Comparison of ENCODE assay signal across 8 cellular contexts in genomic region chr2:96407041-96407918, GRCh38.
A peak's percentile ranks its signal among the peaks of the same experiment; 100 is the strongest.
DNase-seq lines count a peak whose midpoint lies in the region; ATAC-seq and TF ChIP-seq lines count a peak whose summit lies in the region.

No MANE protein-coding gene starts in this region.

- H3K36me3 Mint-ChIP-seq in CD4-positive, alpha-beta T cell (ENCODE audit: low read depth): no peaks in the 10 kb centered on the region
- H3K36me3 Mint-ChIP-seq in activated CD8-positive, alpha-beta T cell treated with anti-CD3 and anti-CD28 coated beads for 36 hours (ENCODE audit: low read depth): no peaks in the 10 kb centered on the region

- CTCF ChIA-PET in CD4-positive, alpha-beta T cell (lab: Charles Lee): interaction anchor here (0.6 to 2.0 kb wide), 28 partner anchors 10 to 394 kb away, joined by 3 to 18 read pairs (median 4); partner anchors contain the start of genes ARID5A and SNRNP200
- CTCF ChIA-PET in activated CD8-positive, alpha-beta T cell treated with anti-CD3 and anti-CD28 coated beads for 36 hours (lab: Charles Lee): interaction anchor here (0.6 to 6.9 kb wide), 48 partner anchors 8 to 357 kb away, joined by 3 to 133 read pairs (median 4); partner anchors contain the start of gene NCAPH

- peaks cover 41% of the 10 kb centered on the region for H3K4me1 Mint-ChIP-seq in CD4-positive, alpha-beta T cell (ENCODE audit: low read depth)
- H3K4me1 Mint-ChIP-seq in activated CD8-positive, alpha-beta T cell treated with anti-CD3 and anti-CD28 coated beads for 36 hours (ENCODE audit: low read depth): peaks cover 30% of the 10 kb centered on the region

- ATAC-seq in CD4-positive, alpha-beta T cell (ENCODE audit: poor library complexity): peak; percentile 93
- peak; percentile 90 for ATAC-seq in activated CD8-positive, alpha-beta T cell treated with anti-CD3 and anti-CD28 coated beads for 36 hours
- peak; percentile 81 to 83 for ATAC-seq in lower lobe of right lung
- ATAC-seq in HG02588 (IDR thresholded peaks at IDR 0.05; ENCODE audit: unreplicated experiment): no peak

- H3K9me3 ChIP-seq in CD4-positive, alpha-beta T cell (ENCODE audit: control insufficient read depth, low read length): no peaks in the 10 kb centered on the region
- H3K9me3 ChIP-seq in lower lobe of right lung: no peaks in the 10 kb centered on the region

- H3K36me3 ChIP-seq in H7 (replicated peaks; ENCODE audit: control insufficient read depth, insufficient read depth, low read length) (no peaks in the 10 kb centered on the region), lower lobe of right lung (no peaks in the 10 kb centered on the region)

- POLR2A ChIA-PET in CD4-positive, alpha-beta T cell (lab: Charles Lee): interaction anchor here (0.6 to 4.4 kb wide), 28 partner anchors 12 to 706 kb away, joined by 3 to 107 read pairs (median 4); partner anchors contain the start of genes ANKRD36, ANKRD39, ARID5A and CNNM3
- POLR2A ChIA-PET in activated CD8-positive, alpha-beta T cell treated with anti-CD3 and anti-CD28 coated beads for 36 hours (lab: Charles Lee): interaction anchor here (0.7 to 1.6 kb wide), 5 partner anchors 50 to 147 kb away, joined by 3 to 6 read pairs (median 4); no protein-coding TSS in a partner anchor

- H3K27me3 ChIP-seq in CD4-positive, alpha-beta T cell (ENCODE audit: control insufficient read depth, insufficient read depth, low read length): no peaks in the 10 kb centered on the region
- H3K27me3 ChIP-seq in H7 (ENCODE audit: control insufficient read depth, insufficient read depth, low read length) (no peaks in the 10 kb centered on the region; the same call in 1 of the 2 replicates), dorsolateral prefrontal cortex (no peaks in the 10 kb centered on the region), lower lobe of right lung (ENCODE audit: low read depth) (no peaks in the 10 kb centered on the region)

- intact Hi-C loops in CD4-positive, alpha-beta T cell (cut with DNase I, micrococcal nuclease): loop anchor here (1.0 to 5.0 kb wide), 5 partner anchors 80 to 147 kb away; partner anchors contain the start of genes ARID5A (in 1 of the 2) and SNRNP200 (in 1 of the 2)
- intact Hi-C loops in activated CD8-positive, alpha-beta T cell treated with anti-CD3 and anti-CD28 coated beads for 36 hours (cut with micrococcal nuclease): loop anchor here (5.0 kb wide), 2 partner anchors 100 to 145 kb away; partner anchors contain the start of gene NEURL3
- intact Hi-C loops in dorsolateral prefrontal cortex (cut with DNase I): loop anchor here (2.0 to 10.0 kb wide), 7 partner anchors 50 to 230 kb away; partner anchors contain the start of genes KANSL3 (in 1 of the 2), NCAPH (in 1 of the 2) and STARD7 (in 1 of the 2)
- intact Hi-C loops in lower lobe of right lung (cut with DNase I): no loop called here

- H3K4me3 ChIP-seq in H7 (ENCODE audit: insufficient read depth, low read depth, low read length): no peak overlapping the region
- peak overlapping the region in 35 of 59 donors; percentile 0 to 50 (median 21) for H3K4me3 ChIP-seq in dorsolateral prefrontal cortex
- no peak overlapping the region for H3K4me3 ChIP-seq in lower lobe of right lung

- peak overlapping the region; percentile 33 for H3K27ac ChIP-seq in CD4-positive, alpha-beta T cell (ENCODE audit: low read depth, low read length)
- peak overlapping the region; percentile 68 to 96 (median 91) for H3K27ac ChIP-seq in dorsolateral prefrontal cortex
- peak overlapping the region; percentile 4 for H3K27ac ChIP-seq in lower lobe of right lung

- peak overlapping the region; percentile 79 for H3K4me3 Mint-ChIP-seq in CD4-positive, alpha-beta T cell
- no peak overlapping the region for H3K4me3 Mint-ChIP-seq in activated CD8-positive, alpha-beta T cell treated with anti-CD3 and anti-CD28 coated beads for 36 hours

- peak overlapping the region; percentile 84 for H3K27ac Mint-ChIP-seq in CD4-positive, alpha-beta T cell
- H3K27ac Mint-ChIP-seq in activated CD8-positive, alpha-beta T cell treated with anti-CD3 and anti-CD28 coated beads for 36 hours: peak overlapping the region; percentile 94

- TF ChIP-seq CTCF in CD4-positive, alpha-beta T cell (IDR thresholded peaks at IDR 0.05): peak; percentile 74
- TF ChIP-seq CTCF in activated CD8-positive, alpha-beta T cell treated with anti-CD3 and anti-CD28 coated beads for 36 hours (IDR thresholded peaks at IDR 0.05): peak; percentile 74
- peak; percentile 66 to 89 (median 79) for TF ChIP-seq CTCF in dorsolateral prefrontal cortex (IDR thresholded peaks at IDR 0.05 in 54 of 56, conservative IDR thresholded peaks at IDR 0.05 in 2 of 56; ENCODE audit: low read depth in 1 of 56, partially characterized antibody in 56 of 56)
- TF ChIP-seq CTCF in lower lobe of right lung (IDR thresholded peaks at IDR 0.05): peak; percentile 78

- no peaks in the 10 kb centered on the region for H3K27me3 Mint-ChIP-seq in CD4-positive, alpha-beta T cell
- no peaks in the 10 kb centered on the region for H3K27me3 Mint-ChIP-seq in activated CD8-positive, alpha-beta T cell treated with anti-CD3 and anti-CD28 coated beads for 36 hours

- DNase-seq in CD4-positive, alpha-beta T cell: peak; percentile 58 to 87 (median 73)
- DNase-seq in H7 (peak; percentile 92), NCI-H69 (lab: John Stamatoyannopoulos, UW) (peak; percentile 77), dorsolateral prefrontal cortex (peak; percentile 58 to 84 (median 72)), lower lobe of right lung (peak; percentile 56)
- DNase-seq in activated CD8-positive, alpha-beta T cell treated with anti-CD3 and anti-CD28 coated beads for 36 hours: peak; percentile 78
- DNase-seq in stimulated activated CD8-positive, alpha-beta memory T cell treated with anti-CD3 and anti-CD28 coated beads, Interleukin-12 subunit alpha, Interleukin-12 subunit beta, amount 100 ng/mL, for 1 hour (ENCODE audit: low read depth): peak; percentile 55

- no peaks in the 10 kb centered on the region for H3K9me3 Mint-ChIP-seq in CD4-positive, alpha-beta T cell
- no peaks in the 10 kb centered on the region for H3K9me3 Mint-ChIP-seq in activated CD8-positive, alpha-beta T cell treated with anti-CD3 and anti-CD28 coated beads for 36 hours

- H3K4me1 ChIP-seq in lower lobe of right lung: peaks cover 23% of the 10 kb centered on the region

Comparison
In these comparisons a context has a peak if more than half of its experiments do, and no peak if none do; other contexts are left out.
1. H3K27ac ChIP-seq: peak in every context shown above with its lines; median percentile 91 in dorsolateral prefrontal cortex; 33 in CD4-positive, alpha-beta T cell; 4 in lower lobe of right lung.
2. H3K4me3 ChIP-seq: peak in dorsolateral prefrontal cortex (35 of 59); none in H7 (single experiment) and lower lobe of right lung (single experiment).
3. Peak in every context shown above with its lines, with median percentiles within 50 percentile points of each other: DNase-seq and CTCF ChIP-seq.